ENCODE assay signal across 23 cellular contexts in genomic region chr3:77188210-77188609, GRCh38.
DNase-seq lines count a peak whose midpoint lies in the region; FAIRE-seq and TF ChIP-seq lines count a peak whose summit lies in the region.
"Had no signal": no experiment of that assay in that cellular context is flagged by ENCODE, and none has a peak within 500 bp of the region (broad histone marks: within the 10 kb centered on the region; RNA-seq: fewer than 3 reads in every experiment).

No MANE protein-coding gene starts in this region.

- peak overlapping the region; percentile 86 for H3K27ac ChIP-seq in Karpas-422 (ENCODE audit: low read length)
- peak overlapping the region; percentile 100 for H3K27ac ChIP-seq in OCI-LY1 (ENCODE audit: low read depth, low read length, poor library complexity, severe bottlenecking)
- H3K27ac ChIP-seq: 22Rv1, A549, C4-2B had no signal

- H3K9me3 ChIP-seq in Karpas-422 (ENCODE audit: low read length), result no peaks in the 10 kb centered on the region
- no peaks in the 10 kb centered on the region for H3K9me3 ChIP-seq in OCI-LY1 (ENCODE audit: low read length)
- H3K9me3 ChIP-seq: A549; BLaER1 treated with 17β-estradiol and CSF1 and Interleukin-3, amounts not matched to agents 10 nM and 100 nM; Caco-2 had no signal

- no peaks in the 10 kb centered on the region for H4K20me1 ChIP-seq in Karpas-422 (ENCODE audit: insufficient read depth, low read depth, low read length)
- no peaks in the 10 kb centered on the region for H4K20me1 ChIP-seq in OCI-LY1 (ENCODE audit: insufficient read depth, low read length)
- H4K20me1 ChIP-seq: BLaER1 treated with 17β-estradiol and CSF1 and Interleukin-3, amounts not matched to agents 10 nM and 100 nM had no signal

- H3K9me2 ChIP-seq in Karpas-422 (replicated peaks; ENCODE audit: insufficient read depth, low read length) (no peaks in the 10 kb centered on the region), OCI-LY1 (ENCODE audit: low read depth, low read length) (no peaks in the 10 kb centered on the region)

- no peak overlapping the region for H3K9ac ChIP-seq in Karpas-422 (ENCODE audit: low read length)
- H3K9ac ChIP-seq in OCI-LY1 (ENCODE audit: low read length), result peak overlapping the region; percentile 81

- H2AFZ ChIP-seq in Karpas-422 (ENCODE audit: low read length) (no peak overlapping the region), OCI-LY1 (ENCODE audit: low read length) (no peak overlapping the region)

- peak; percentile 33 for FAIRE-seq in islet of Langerhans (lab: Jason Lieb, UNC)
- FAIRE-seq: A549, D721Med, GM12878, GM12892, GM18507 had no signal

- no peak for TF ChIP-seq CTCF in OCI-LY1 (IDR thresholded peaks at IDR 0.05; ENCODE audit: low read length)

- H3K27me3 ChIP-seq in Karpas-422 (ENCODE audit: low read length) (no peaks in the 10 kb centered on the region), OCI-LY1 (ENCODE audit: insufficient read depth, low read length) (no peaks in the 10 kb centered on the region)
- H3K27me3 ChIP-seq: BLaER1 treated with 17β-estradiol and CSF1 and Interleukin-3, amounts not matched to agents 10 nM and 100 nM had no signal

- H3K79me2 ChIP-seq in Karpas-422 (ENCODE audit: low read length) (no peaks in the 10 kb centered on the region), OCI-LY1 (ENCODE audit: insufficient read depth, low read length) (no peaks in the 10 kb centered on the region)

- H3K4me2 ChIP-seq in Karpas-422 (ENCODE audit: low read depth, low read length, poor library complexity, severe bottlenecking) (peak overlapping the region; percentile 70), OCI-LY1 (ENCODE audit: low read length) (peak overlapping the region; percentile 62)
- H3K4me2 ChIP-seq: A549 had no signal

- H3K36me3 ChIP-seq in Karpas-422 (ENCODE audit: insufficient read depth, low read length) (no peaks in the 10 kb centered on the region), OCI-LY1 (ENCODE audit: insufficient read depth, low read length) (no peaks in the 10 kb centered on the region)
- H3K36me3 ChIP-seq: BLaER1 treated with 17β-estradiol and CSF1 and Interleukin-3, amounts not matched to agents 10 nM and 100 nM had no signal

- H3F3A ChIP-seq in OCI-LY1 (ENCODE audit: insufficient read depth, low read length), result peaks cover 9% of the 10 kb centered on the region; the same call in 1 of the 2 replicates

- H3K4me3 ChIP-seq in Karpas-422 (ENCODE audit: low read length) (peak overlapping the region; percentile 17; the same call in 1 of the 2 replicates), OCI-LY1 (ENCODE audit: low read depth, low read length, poor library complexity, severe bottlenecking) (peak overlapping the region; percentile 5)
- H3K4me3 ChIP-seq: A549; BLaER1 treated with 17β-estradiol and CSF1 and Interleukin-3, amounts not matched to agents 10 nM and 100 nM; GM12878 had no signal

- peaks cover 56% of the 10 kb centered on the region for H3K4me1 ChIP-seq in Karpas-422 (ENCODE audit: low read length)
- peaks cover 100% of the 10 kb centered on the region for H3K4me1 ChIP-seq in OCI-LY1 (ENCODE audit: insufficient read depth, low read length, severe bottlenecking)
- H3K4me1 ChIP-seq: A549, Caco-2 had no signal

- DNase-seq in Karpas-422 (peak; percentile 59), OCI-M1 (lab: John Stamatoyannopoulos, UW) (peak; percentile 26), hepatic stellate cell (ENCODE audit: low spot score) (no peak), mucosa of gallbladder (ENCODE audit: low spot score) (no peak), EL (no peak), NOMO-1 treated with dmso at 0.1 percent for 144 hours (lab: John Stamatoyannopoulos, UW; ENCODE audit: unreplicated experiment) (no peak)
- DNase-seq: AML-193; Caco-2; Calu3; CD4-positive, alpha-beta T cell; CD8-positive, alpha-beta T cell; DMS79 treated with DMSO at 0.1 percent for 48 hours; GDM1 had no signal

Comparison
In these comparisons a context has a peak if more than half of its experiments do, and no peak if none do; other contexts are left out.
1. DNase-seq: peak in Karpas-422 (single experiment) and OCI-M1 (single experiment); none in hepatic stellate cell (single experiment), mucosa of gallbladder (single experiment), EL (single experiment) and NOMO-1 treated with dmso at 0.1 percent for 144 hours (single experiment).